Comparison of ENCODE assay signal across 16 cellular contexts in the genomic region with DNA sequence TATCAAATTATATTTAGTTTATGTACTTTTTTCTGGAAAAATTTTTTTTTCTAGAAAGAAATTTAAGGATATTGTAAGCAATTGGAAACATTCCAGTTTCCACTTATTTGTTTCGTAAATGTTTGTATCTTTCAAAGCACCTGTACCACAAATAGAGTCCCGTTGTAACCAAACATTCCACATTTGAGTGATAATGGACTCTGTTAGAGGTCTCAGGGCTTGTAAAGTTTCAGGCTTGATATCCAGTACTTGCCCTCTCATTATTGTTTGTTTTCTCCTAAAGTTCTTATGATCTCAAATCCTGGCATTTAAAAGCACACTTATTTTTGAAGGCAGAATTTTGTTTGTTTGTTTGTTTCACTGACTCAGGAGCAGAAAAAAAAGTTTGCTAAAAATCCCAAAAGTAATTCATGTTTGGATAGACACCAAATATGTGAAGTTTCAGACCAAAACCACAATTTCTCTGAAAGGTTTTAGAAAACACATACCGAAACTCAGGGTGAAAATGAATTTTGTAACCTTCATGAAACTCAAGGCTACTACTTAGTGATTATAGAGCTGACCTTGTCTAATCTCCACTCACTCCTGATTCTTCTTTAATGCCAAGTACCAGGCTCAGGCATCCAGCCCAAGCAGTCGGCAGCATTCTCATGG. TPM values are rescaled to one million over a fixed set of nuclear protein-coding genes. Genes with fewer than 3 reads are reported as not detected.
DNase-seq lines count a peak whose midpoint lies in the region; ATAC-seq and TF ChIP-seq lines count a peak whose summit lies in the region.
"Had no signal": no experiment of that assay in that cellular context is flagged by ENCODE, and none has a peak within 500 bp of the region (broad histone marks: within the 10 kb centered on the region; RNA-seq: fewer than 3 reads in every experiment).

No MANE protein-coding gene starts in this region.

- H3K27ac Mint-ChIP-seq in stimulated activated naive CD8-positive, alpha-beta T cell treated with anti-CD3 and anti-CD28 coated beads, Interleukin-15, amount 100 ng/mL, for 72 hours: no peak overlapping the region
- H3K27ac Mint-ChIP-seq in glutamatergic neuron (ENCODE audit: unreplicated experiment): no peak overlapping the region
- H3K27ac Mint-ChIP-seq: activated CD8-positive, alpha-beta memory T cell treated with anti-CD3 and anti-CD28 coated beads, Interleukin-2, amount 10 ng/mL, durations not matched to agents 7 days and 5 days; IgD-negative memory B cell had no signal

- TF ChIP-seq CTCF in choroid plexus epithelial cell (conservative IDR thresholded peaks at IDR 0.05; ENCODE audit: low read depth, low read length): no peak
- TF ChIP-seq CTCF in glutamatergic neuron (IDR thresholded peaks at IDR 0.05; ENCODE audit: partially characterized antibody, unreplicated experiment): no peak

- H3K4me3 Mint-ChIP-seq in stimulated activated naive CD8-positive, alpha-beta T cell treated with anti-CD3 and anti-CD28 coated beads, Interleukin-15, amount 100 ng/mL, for 72 hours: peak overlapping the region in 1 of 2 donors; percentile 8
- no peak overlapping the region for H3K4me3 Mint-ChIP-seq in glutamatergic neuron (ENCODE audit: unreplicated experiment)
- H3K4me3 Mint-ChIP-seq: activated CD8-positive, alpha-beta memory T cell treated with anti-CD3 and anti-CD28 coated beads, Interleukin-2, amount 10 ng/mL, durations not matched to agents 7 days and 5 days; IgD-negative memory B cell had no signal

- peaks cover 5% of the 10 kb centered on the region for H3K4me1 Mint-ChIP-seq in stimulated activated naive CD8-positive, alpha-beta T cell treated with anti-CD3 and anti-CD28 coated beads, Interleukin-15, amount 100 ng/mL, for 72 hours
- H3K4me1 Mint-ChIP-seq in glutamatergic neuron (ENCODE audit: low read depth, unreplicated experiment): peaks cover under 1% of the 10 kb centered on the region

- H3K9me3 Mint-ChIP-seq in stimulated activated naive CD8-positive, alpha-beta T cell treated with anti-CD3 and anti-CD28 coated beads, Interleukin-15, amount 100 ng/mL, for 72 hours: no peaks in the 10 kb centered on the region
- no peaks in the 10 kb centered on the region for H3K9me3 Mint-ChIP-seq in glutamatergic neuron (ENCODE audit: unreplicated experiment)
- H3K9me3 Mint-ChIP-seq: IgD-negative memory B cell had no signal

- no peaks in the 10 kb centered on the region for H3K36me3 Mint-ChIP-seq in glutamatergic neuron (ENCODE audit: unreplicated experiment)
- H3K36me3 Mint-ChIP-seq: activated CD8-positive, alpha-beta memory T cell treated with anti-CD3 and anti-CD28 coated beads, Interleukin-2, amount 10 ng/mL, durations not matched to agents 7 days and 5 days had no signal

- ATAC-seq in stimulated activated naive CD8-positive, alpha-beta T cell treated with anti-CD3 and anti-CD28 coated beads, Interleukin-15, amount 100 ng/mL, for 72 hours: peak; percentile 66
- ATAC-seq in stimulated activated naive CD8-positive, alpha-beta T cell treated with anti-CD3 and anti-CD28 coated beads, Interleukin-15, Interleukin-2, amounts not matched to agents 100 U/mL and 50 U/mL, for 24 hours: no peak
- peak; percentile 84 for ATAC-seq in GM21786 (IDR thresholded peaks at IDR 0.05; ENCODE audit: unreplicated experiment)
- peak; percentile 83 for ATAC-seq in HG03108 (IDR thresholded peaks at IDR 0.05; ENCODE audit: unreplicated experiment)
- ATAC-seq: activated CD8-positive, alpha-beta memory T cell treated with anti-CD3 and anti-CD28 coated beads, Interleukin-2, amount 10 ng/mL, durations not matched to agents 7 days and 5 days; left lung had no signal

- no peak for DNase-seq in stimulated activated naive CD8-positive, alpha-beta T cell treated with anti-CD3 and anti-CD28 coated beads, Interleukin-15, amount 100 ng/mL, for 72 hours
- no peak for DNase-seq in stimulated activated naive CD8-positive, alpha-beta T cell treated with anti-CD3 and anti-CD28 coated beads, Interleukin-15, Interleukin-2, amounts not matched to agents 100 U/mL and 50 U/mL, for 24 hours
- DNase-seq in choroid plexus epithelial cell (ENCODE audit: low read depth) (peak; percentile 13), glutamatergic neuron (no peak), GM03348 (ENCODE audit: low spot score) (no peak)
- no peak for DNase-seq in activated effector memory CD4-positive, alpha-beta T cell treated with anti-CD3 and anti-CD28 coated beads, Interleukin-2, amount 50 U/mL, for 16 hours
- DNase-seq: 8988T; activated CD8-positive, alpha-beta memory T cell treated with anti-CD3 and anti-CD28 coated beads, Interleukin-2, amount 10 ng/mL, durations not matched to agents 7 days and 5 days; head of caudate nucleus; left lung; NCI-H1694; stimulated activated CD4-positive, alpha-beta T cell treated with anti-CD3 and anti-CD28 coated beads, Interleukin-15, amount 100 ng/mL, for 24 hours; T-helper 2 cell had no signal

- H3K27me3 Mint-ChIP-seq in stimulated activated naive CD8-positive, alpha-beta T cell treated with anti-CD3 and anti-CD28 coated beads, Interleukin-15, amount 100 ng/mL, for 72 hours: no peaks in the 10 kb centered on the region
- H3K27me3 Mint-ChIP-seq in glutamatergic neuron (ENCODE audit: unreplicated experiment): no peaks in the 10 kb centered on the region

- no peak overlapping the region for H3K4me3 ChIP-seq in choroid plexus epithelial cell (ENCODE audit: low read depth, low read length)
- H3K4me3 ChIP-seq: left lung had no signal

RNA-seq across cellular contexts. Expression of gene TMEM192, which starts 5.7 kb away (rescaled TPM):
- total RNA-seq in glutamatergic neuron (ENCODE audit: unreplicated experiment): 16.9 TPM
